10 cellular contexts compared by ENCODE assay signal in the genomic region with DNA sequence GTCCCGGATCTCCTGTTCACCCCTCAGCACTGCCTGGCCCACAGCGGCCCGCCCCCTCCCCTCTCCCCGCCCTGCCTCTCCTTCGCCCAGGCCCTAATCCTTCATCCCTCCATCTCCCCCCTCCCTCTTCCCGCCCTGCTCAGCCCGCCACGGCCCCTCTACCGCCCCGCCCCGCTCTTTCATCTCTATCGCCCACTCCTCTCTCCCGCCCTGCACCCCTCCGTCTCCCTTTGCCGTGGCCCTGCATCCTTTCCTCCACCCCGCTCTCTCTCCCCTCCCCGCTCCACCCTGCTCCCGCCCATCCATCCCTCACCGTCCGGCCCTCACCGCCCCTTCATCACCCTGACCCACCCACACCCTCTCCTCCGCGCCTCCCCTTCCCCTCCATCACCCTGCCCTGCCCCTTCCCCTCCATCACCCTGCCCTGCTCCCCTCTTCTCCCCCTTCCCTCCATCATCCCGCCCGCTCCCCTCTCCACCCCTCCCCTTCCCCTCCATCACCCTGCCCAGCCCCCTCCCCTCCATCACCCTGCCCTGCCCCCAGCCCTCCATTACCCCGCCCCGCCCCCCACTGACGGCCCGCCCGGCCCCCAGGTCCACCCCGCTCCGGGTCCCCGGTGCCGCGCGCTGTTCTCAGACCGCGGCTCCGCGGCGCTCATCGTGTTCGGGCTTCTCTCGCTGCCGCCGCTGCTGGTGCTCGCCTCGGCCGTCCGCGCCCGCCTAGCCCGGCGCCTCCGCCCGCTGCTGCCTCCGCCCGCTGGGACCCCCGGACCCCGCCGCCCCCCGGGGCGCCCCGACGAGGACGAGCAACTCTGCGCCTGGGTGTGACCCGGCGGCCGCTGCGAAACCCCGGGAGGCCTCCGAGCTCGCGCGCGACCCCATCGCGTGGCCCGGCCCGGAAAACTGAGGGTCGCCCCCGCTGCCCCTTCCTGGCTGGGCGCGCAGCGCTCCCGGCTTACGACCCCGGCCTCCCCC. TPM values are rescaled to one million over a fixed set of nuclear protein-coding genes. Genes with fewer than 3 reads are reported as not detected.
A peak's percentile ranks its signal among the peaks of the same experiment; 100 is the strongest.
DNase-seq lines count a peak whose midpoint lies in the region; ATAC-seq and TF ChIP-seq lines count a peak whose summit lies in the region.
"Had no signal": no experiment of that assay in that cellular context is flagged by ENCODE, and none has a peak within 500 bp of the region (broad histone marks: within the 10 kb centered on the region; RNA-seq: fewer than 3 reads in every experiment).

No MANE protein-coding gene starts in this region.

- intact Hi-C loops in heart left ventricle (cut with DNase I) (no loop called here), Right ventricle myocardium superior (cut with DNase I) (no loop called here), left lung (cut with DNase I) (no loop called here), vagina (cut with DNase I) (no loop called here)

- H3K36me3 ChIP-seq in heart left ventricle = no peaks in the 10 kb centered on the region
- no peaks in the 10 kb centered on the region for H3K36me3 ChIP-seq in left lung
- H3K36me3 ChIP-seq in vagina = no peaks in the 10 kb centered on the region

- ATAC-seq in heart left ventricle = no peak
- ATAC-seq in Right ventricle myocardium superior (ENCODE audit: poor library complexity) = no peak
- no peak for ATAC-seq in left lung
- no peak for ATAC-seq in HG02571 (IDR thresholded peaks at IDR 0.05; ENCODE audit: unreplicated experiment)

- H3K9me3 ChIP-seq in heart left ventricle (no peaks in the 10 kb centered on the region), left lung (no peaks in the 10 kb centered on the region), vagina (no peaks in the 10 kb centered on the region)

- peak overlapping the region; percentile 10 to 63 (median 50) for H3K4me3 ChIP-seq in heart left ventricle
- H3K4me3 ChIP-seq in astrocyte of the cerebellum (ENCODE audit: low read depth, low read length) = peak overlapping the region; percentile 41
- peak overlapping the region; percentile 18 to 24 for H3K4me3 ChIP-seq in left lung
- peak overlapping the region; percentile 44 to 49 for H3K4me3 ChIP-seq in vagina

- no peak for TF ChIP-seq POLR2A in heart left ventricle (IDR thresholded peaks at IDR 0.05)
- TF ChIP-seq POLR2A in vagina (IDR thresholded peaks at IDR 0.05) = no peak

- WGBS in heart left ventricle, 4 donors = 11 to 60% (median 24%) methylated on average over 23 to 89 of the region's 89 CpGs

- DNase-seq in heart left ventricle = peak in 3 of 5 donors; percentile 30 to 67 (median 50)
- no peak for DNase-seq in Right ventricle myocardium superior
- no peak for DNase-seq in astrocyte of the cerebellum (ENCODE audit: low read depth)
- DNase-seq in left lung = peak in 1 of 2 donors; percentile 72
- peak in 1 of 2 donors; percentile 100 for DNase-seq in vagina (ENCODE audit: extremely low spot score in 2 of 2)
- DNase-seq in cerebellar cortex (ENCODE audit: low spot score) = no peak
- DNase-seq in NCI-H1048 (lab: John Stamatoyannopoulos, UW) = no peak
- DNase-seq: foreskin melanocyte had no signal

- H3K4me1 ChIP-seq in heart left ventricle (peaks cover 1 to 43% (median 34%) of the 10 kb centered on the region in 12 donors), left lung (peaks cover 23 to 34% of the 10 kb centered on the region in 2 donors), vagina (peaks cover 40% of the 10 kb centered on the region)

- in situ Hi-C loops in astrocyte of the cerebellum (cut with HindIII; ENCODE audit: low sequenced_read_pairs) = no loop called here

- H3K27ac ChIP-seq in heart left ventricle (peak overlapping the region in 5 of 12 donors; percentile 26 to 96 (median 43)), left lung (no peak overlapping the region), vagina (peak overlapping the region; percentile 75)
- H3K27ac ChIP-seq: HL-60 had no signal

- H3K27me3 ChIP-seq in heart left ventricle = peaks cover 0 to 14% (median 0%) of the 10 kb centered on the region in 9 donors
- peaks cover 0 to 54% of the 10 kb centered on the region in 2 donors for H3K27me3 ChIP-seq in left lung
- no peaks in the 10 kb centered on the region for H3K27me3 ChIP-seq in vagina

- TF ChIP-seq CTCF in heart left ventricle (IDR thresholded peaks at IDR 0.05) (no peak), astrocyte of the cerebellum (IDR thresholded peaks at IDR 0.05; ENCODE audit: low read depth, low read length, missing control alignments) (no peak), left lung (IDR thresholded peaks at IDR 0.05) (no peak), vagina (IDR thresholded peaks at IDR 0.05) (no peak)

RNA-seq across cellular contexts. Expression of gene ANKRD65, which starts 6.2 kb away (rescaled TPM):
- total RNA-seq in heart left ventricle (1 to 10 TPM in 8 of 9 donors, under 1 TPM in 1; 0.58 to 4.0 (median 1.3) TPM), Right ventricle myocardium superior (1.8 TPM), left lung (10 to 100 TPM; 18.4 to 35.2 TPM), vagina (3.2 TPM)
- 1 to 10 TPM in 1 of 2 donors, under 1 TPM in 1; 0.86 to 1.5 TPM for polyA plus RNA-seq in heart left ventricle

RNA-seq across cellular contexts. Expression of gene VWA1, which starts 8.2 kb away (rescaled TPM):
- 10 to 100 TPM; 11.0 to 49.5 (median 18.8) TPM for total RNA-seq in heart left ventricle
- polyA plus RNA-seq in heart left ventricle = 10 to 100 TPM in 1 of 2 donors, 1 to 10 TPM in 1; 7.0 to 13.2 TPM
- total RNA-seq in Right ventricle myocardium superior = 17.1 TPM
- 100 to 1,000 TPM; 113 to 147 TPM for total RNA-seq in left lung
- total RNA-seq in vagina = 35.8 TPM

RNA-seq across cellular contexts. Expression of gene MRPL20, which starts 20.2 kb away (rescaled TPM):
- 100 to 1,000 TPM; 112 to 208 (median 128) TPM for total RNA-seq in heart left ventricle
- 100 to 1,000 TPM; 147 to 238 TPM for polyA plus RNA-seq in heart left ventricle
- 144 TPM for total RNA-seq in Right ventricle myocardium superior
- 100 to 1,000 TPM in 1 of 2 donors, 10 to 100 TPM in 1; 69.5 to 103 TPM for total RNA-seq in left lung
- 84.2 TPM for total RNA-seq in vagina

RNA-seq across cellular contexts. Expression of gene ATAD3C, which starts 22.2 kb away (rescaled TPM):
- 1 to 10 TPM in 3 of 9 donors, under 1 TPM in 4, not detected in 2; 0.12 to 3.4 (median 0.60) TPM for total RNA-seq in heart left ventricle
- under 1 TPM; 0.49 to 0.53 TPM for polyA plus RNA-seq in heart left ventricle
- total RNA-seq in Right ventricle myocardium superior = 0.94 TPM
- total RNA-seq in left lung = 10 to 100 TPM in 1 of 2 donors, 1 to 10 TPM in 1; 9.9 to 14.9 TPM
- total RNA-seq in vagina = not detected

RNA-seq across cellular contexts. Expression of gene CCNL2, which starts 28.1 kb away (rescaled TPM):
- total RNA-seq in heart left ventricle (10 to 100 TPM; 35.4 to 66.5 (median 50.7) TPM), Right ventricle myocardium superior (45.7 TPM), left lung (100 to 1,000 TPM; 142 to 161 TPM), vagina (319 TPM)
- 10 to 100 TPM; 42.3 to 87.8 TPM for polyA plus RNA-seq in heart left ventricle

Comparison
In these comparisons a context has a peak if more than half of its experiments do, and no peak if none do; other contexts are left out.
1. DNase-seq: peak in heart left ventricle (3 of 5); none in Right ventricle myocardium superior (single experiment), astrocyte of the cerebellum (single experiment), cerebellar cortex (single experiment) and NCI-H1048 (single experiment).
2. Peak in every context shown above with its lines, with median percentiles within 50 percentile points of each other: H3K4me3 ChIP-seq.